Comparison of ENCODE assay signal across 12 cellular contexts in genomic region chr5:132486318-132487094, GRCh38. TPM values are rescaled to one million over a fixed set of nuclear protein-coding genes. Genes with fewer than 3 reads are reported as not detected.
DNase-seq lines count a peak whose midpoint lies in the region; ATAC-seq and TF ChIP-seq lines count a peak whose summit lies in the region.
"Had no signal": no experiment of that assay in that cellular context is flagged by ENCODE, and none has a peak within 500 bp of the region (broad histone marks: within the 10 kb centered on the region; RNA-seq: fewer than 3 reads in every experiment).

No MANE protein-coding gene starts in this region.

- peaks cover 54% of the 10 kb centered on the region for H3K4me1 Mint-ChIP-seq in activated CD4-positive, alpha-beta memory T cell treated with anti-CD3 and anti-CD28 coated beads for 36 hours (ENCODE audit: low read depth)
- peaks cover 49 to 64% of the 10 kb centered on the region in 2 donors for H3K4me1 Mint-ChIP-seq in effector memory CD8-positive, alpha-beta T cell (ENCODE audit: low read depth in 2 of 2)

- POLR2A ChIA-PET in activated CD4-positive, alpha-beta memory T cell treated with anti-CD3 and anti-CD28 coated beads for 36 hours (lab: Charles Lee) = interaction anchor here (3.3 to 15.2 kb wide), 7 partner anchors 11 to 75 kb away, joined by 11 to 361 read pairs (median 101); no protein-coding TSS in a partner anchor

- no peaks in the 10 kb centered on the region for H3K9me3 Mint-ChIP-seq in activated CD4-positive, alpha-beta memory T cell treated with anti-CD3 and anti-CD28 coated beads for 36 hours
- no peaks in the 10 kb centered on the region for H3K9me3 Mint-ChIP-seq in effector memory CD8-positive, alpha-beta T cell

- H3K27me3 Mint-ChIP-seq in activated CD4-positive, alpha-beta memory T cell treated with anti-CD3 and anti-CD28 coated beads for 36 hours = no peaks in the 10 kb centered on the region
- H3K27me3 Mint-ChIP-seq in effector memory CD8-positive, alpha-beta T cell = no peaks in the 10 kb centered on the region

- H3K4me3 ChIP-seq in spleen (peak overlapping the region in 7 of 8 donors; percentile 92 to 96 (median 94)), left lung (peak overlapping the region in 1 of 2 donors; percentile 77)

- H3K36me3 Mint-ChIP-seq in activated CD4-positive, alpha-beta memory T cell treated with anti-CD3 and anti-CD28 coated beads for 36 hours = peaks cover 76% of the 10 kb centered on the region
- H3K36me3 Mint-ChIP-seq in effector memory CD8-positive, alpha-beta T cell (ENCODE audit: insufficient read depth) = peaks cover 100% of the 10 kb centered on the region

- H3K9me3 ChIP-seq in spleen (no peaks in the 10 kb centered on the region), left lung (no peaks in the 10 kb centered on the region)

- WGBS in spleen, 5 donors = 52 to 82% (median 72%) methylated on average over 12 to 14 of the region's 14 CpGs

- intact Hi-C loops in activated CD4-positive, alpha-beta memory T cell treated with anti-CD3 and anti-CD28 coated beads for 36 hours (cut with micrococcal nuclease) = no loop called here
- intact Hi-C loops in spleen (cut with DNase I; ENCODE audit: low total_unique reads) = no loop called here
- intact Hi-C loops in left lung (cut with DNase I) = no loop called here

- H3K36me3 ChIP-seq in spleen (peaks cover 14 to 81% (median 74%) of the 10 kb centered on the region in 6 donors), left lung (peaks cover 0 to 80% of the 10 kb centered on the region in 2 donors)

- H3K4me3 Mint-ChIP-seq in activated CD4-positive, alpha-beta memory T cell treated with anti-CD3 and anti-CD28 coated beads for 36 hours = peak overlapping the region; percentile 93
- peak overlapping the region; percentile 90 to 98 for H3K4me3 Mint-ChIP-seq in effector memory CD8-positive, alpha-beta T cell

- TF ChIP-seq POLR2A in GM18951 (IDR thresholded peaks at IDR 0.05; ENCODE audit: extremely low read depth, insufficient read depth, insufficient read length) = peak; percentile 32
- TF ChIP-seq POLR2A in spleen (IDR thresholded peaks at IDR 0.05) = no peak

- ATAC-seq in effector memory CD8-positive, alpha-beta T cell (replicated peaks) = no peak
- ATAC-seq in left lung = no peak

- H3K27ac ChIP-seq in spleen (peak overlapping the region; percentile 64 to 100 (median 100)), left lung (peak overlapping the region in 1 of 2 donors; percentile 100)
- H3K27ac ChIP-seq: KMS-11, parathyroid adenoma had no signal

- H3K27ac Mint-ChIP-seq in activated CD4-positive, alpha-beta memory T cell treated with anti-CD3 and anti-CD28 coated beads for 36 hours = peak overlapping the region; percentile 96
- peak overlapping the region; percentile 99 for H3K27ac Mint-ChIP-seq in effector memory CD8-positive, alpha-beta T cell

- CTCF ChIA-PET in activated CD4-positive, alpha-beta memory T cell treated with anti-CD3 and anti-CD28 coated beads for 36 hours (lab: Charles Lee) = interaction anchor here (0.7 to 7.0 kb wide), 5 partner anchors 14 to 75 kb away, joined by 3 to 40 read pairs (median 5); no protein-coding TSS in a partner anchor

- peaks cover 45 to 91% (median 77%) of the 10 kb centered on the region in 6 donors for H3K4me1 ChIP-seq in spleen
- peaks cover 29 to 76% of the 10 kb centered on the region in 2 donors for H3K4me1 ChIP-seq in left lung

- no peak for TF ChIP-seq CTCF in spleen (IDR thresholded peaks at IDR 0.05 in 8 of 11, conservative IDR thresholded peaks at IDR 0.05 in 3 of 11)
- TF ChIP-seq CTCF in left lung (IDR thresholded peaks at IDR 0.05) = no peak

- DNase-seq in activated CD4-positive, alpha-beta memory T cell treated with anti-CD3 and anti-CD28 coated beads for 36 hours = peak; percentile 9
- no peak for DNase-seq in effector memory CD8-positive, alpha-beta T cell
- DNase-seq in spleen (no peak), NCI-H1436 (lab: John Stamatoyannopoulos, UW) (no peak), glomerular visceral epithelial cell (ENCODE audit: extremely low spot score) (no peak), RKO (ENCODE audit: low spot score) (no peak), left lung (no peak)
- DNase-seq: NCI-H748 treated with DMSO at 0.1 percent for 48 hours had no signal

- in situ Hi-C loops in GM18951 (cut with MboI; ENCODE audit: low sequenced_read_pairs, unreplicated experiment) = no loop called here

- H3K27me3 ChIP-seq in spleen (replicated peaks in 1 of 7) = no peaks in the 10 kb centered on the region
- no peaks in the 10 kb centered on the region for H3K27me3 ChIP-seq in left lung

RNA-seq across cellular contexts. Expression of gene IRF1, which starts 4.1 kb away (rescaled TPM):
- 100 to 1,000 TPM; 104 to 106 TPM for total RNA-seq in activated CD4-positive, alpha-beta memory T cell treated with anti-CD3 and anti-CD28 coated beads for 36 hours
- total RNA-seq in spleen (100 to 1,000 TPM; 146 to 307 (median 165) TPM), left lung (10 to 100 TPM; 41.4 to 93.3 TPM)
- polyA plus RNA-seq in spleen = 100 to 1,000 TPM in 1 of 3 donors, 10 to 100 TPM in 2; 57.9 to 113 (median 59.7) TPM

RNA-seq across cellular contexts. Expression of gene IL5, which starts 56.8 kb away (rescaled TPM):
- total RNA-seq in activated CD4-positive, alpha-beta memory T cell treated with anti-CD3 and anti-CD28 coated beads for 36 hours = 1 to 10 TPM; 4.1 to 5.0 TPM
- total RNA-seq in spleen = not detected
- polyA plus RNA-seq in spleen = not detected
- total RNA-seq in left lung = not detected
- total RNA-seq: Daoy had no signal

Comparison
In these comparisons a context has a peak if more than half of its experiments do, and no peak if none do; other contexts are left out.
1. RNA of gene IL5, which starts 56.8 kb away (total RNA-seq): 4.1 to 5.0 TPM in activated CD4-positive, alpha-beta memory T cell treated with anti-CD3 and anti-CD28 coated beads for 36 hours; not detected in left lung and not detected in spleen; every median in the first group is over 4 times any median in the second.